In the genomic region with DNA sequence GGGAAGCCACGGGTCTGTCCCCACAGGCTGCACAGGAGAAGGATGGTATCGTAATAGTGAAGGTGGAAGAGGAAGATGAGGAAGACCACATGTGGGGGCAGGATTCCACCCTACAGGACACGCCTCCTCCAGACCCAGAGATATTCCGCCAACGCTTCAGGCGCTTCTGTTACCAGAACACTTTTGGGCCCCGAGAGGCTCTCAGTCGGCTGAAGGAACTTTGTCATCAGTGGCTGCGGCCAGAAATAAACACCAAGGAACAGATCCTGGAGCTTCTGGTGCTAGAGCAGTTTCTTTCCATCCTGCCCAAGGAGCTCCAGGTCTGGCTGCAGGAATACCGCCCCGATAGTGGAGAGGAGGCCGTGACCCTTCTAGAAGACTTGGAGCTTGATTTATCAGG, we compare ENCODE assay signal across 18 cellular contexts. TPM values are rescaled to one million over a fixed set of nuclear protein-coding genes. Genes with fewer than 3 reads are reported as not detected.
DNase-seq lines count a peak whose midpoint lies in the region; ATAC-seq, FAIRE-seq and TF ChIP-seq lines count a peak whose summit lies in the region.
"Had no signal": no experiment of that assay in that cellular context is flagged by ENCODE, and none has a peak within 500 bp of the region (broad histone marks: within the 10 kb centered on the region; RNA-seq: fewer than 3 reads in every experiment).

No MANE protein-coding gene starts in this region.

- POLR2A ChIA-PET in HEK293 (lab: Yijun Ruan, JAX): no interaction called here
- POLR2A ChIA-PET in GM12878 (lab: Charles Lee): interaction anchor here (0.7 kb wide), 1 partner anchor 8 kb away, joined by 3 read pairs; no protein-coding TSS in a partner anchor

- TF ChIP-seq CTCF in HEK293 (tag by site-specific recombination; IDR thresholded peaks at IDR 0.05): no peak
- TF ChIP-seq CTCF in GM12878 (IDR thresholded peaks at IDR 0.05 in 2 of 3, conservative IDR thresholded peaks at IDR 0.05 in 1 of 3; ENCODE audit: control insufficient read depth in 2 of 3, extremely low read depth in 1 of 3, insufficient read depth in 1 of 3, low read depth in 3 of 3, low read length in 3 of 3): no peak
- no peak for TF ChIP-seq CTCF in mesothelial cell of epicardium (IDR thresholded peaks at IDR 0.05; ENCODE audit: unreplicated experiment)

- CTCF ChIA-PET in HEK293 (lab: Yijun Ruan, JAX): no interaction called here
- CTCF ChIA-PET in GM12878 (lab: Yijun Ruan, JAX): no interaction called here

- in situ Hi-C loops in GM12878 (cut with MboI): no loop called here

- no peaks in the 10 kb centered on the region for H3K27me3 Mint-ChIP-seq in mesothelial cell of epicardium (ENCODE audit: low read depth)
- H3K27me3 Mint-ChIP-seq: activated CD4-positive, alpha-beta T cell treated with anti-CD3 and anti-CD28 coated beads, Interleukin-2, amount 10 ng/mL, durations not matched to agents 24 days and 14 days; activated naive CD8-positive, alpha-beta T cell had no signal

- H3K4me1 Mint-ChIP-seq in mesothelial cell of epicardium: peaks cover 18% of the 10 kb centered on the region

- H4K20me1 ChIP-seq in GM12878 (ENCODE audit: control insufficient read depth, insufficient read depth): no peaks in the 10 kb centered on the region

- ATAC-seq in GM12878: no peak
- no peak for ATAC-seq in GM18511 (IDR thresholded peaks at IDR 0.05; ENCODE audit: unreplicated experiment)
- no peak for ATAC-seq in GM21515 (IDR thresholded peaks at IDR 0.05; ENCODE audit: unreplicated experiment)
- ATAC-seq: foreskin keratinocyte had no signal

- no peak overlapping the region for H2AFZ ChIP-seq in GM12878 (ENCODE audit: control insufficient read depth, low read depth, low read length)

- TF ChIP-seq RAD21 in GM12878 (IDR thresholded peaks at IDR 0.05; ENCODE audit: insufficient read depth, low read depth, low read length): no peak

- H3K36me3 ChIP-seq in HEK293 (ENCODE audit: control insufficient read depth in 2 of 2, insufficient read depth in 1 of 2, low read length in 2 of 2) (peaks cover 54 to 57% of the 10 kb centered on the region in 2 experiments), GM12878 (ENCODE audit: control insufficient read depth in 2 of 2, insufficient read depth in 2 of 2, low read length in 1 of 2) (peaks cover 11 to 12% of the 10 kb centered on the region in 2 experiments; a peak in 3 of 4 replicates)

- H3K27ac Mint-ChIP-seq in mesothelial cell of epicardium: peak overlapping the region; percentile 56
- H3K27ac Mint-ChIP-seq: activated CD4-positive, alpha-beta T cell treated with anti-CD3 and anti-CD28 coated beads, Interleukin-2, amount 10 ng/mL, durations not matched to agents 24 days and 14 days had no signal

- no peaks in the 10 kb centered on the region for H3K9me3 Mint-ChIP-seq in mesothelial cell of epicardium
- H3K9me3 Mint-ChIP-seq: activated CD4-positive, alpha-beta T cell treated with anti-CD3 and anti-CD28 coated beads, Interleukin-2, amount 10 ng/mL, durations not matched to agents 24 days and 14 days had no signal

- 97% methylated on average over 12 of the region's 12 CpGs for WGBS in GM12878 (ENCODE audit: insufficient coverage, insufficient replicate concordance, low lambda C conversion rate, missing lambda C conversion rate)

- H3K27ac ChIP-seq in HEK293 (ENCODE audit: extremely low read depth, low read depth, low read length): no peak overlapping the region
- H3K27ac ChIP-seq in GM12878 (ENCODE audit: control insufficient read depth, insufficient read depth): no peak overlapping the region
- H3K27ac ChIP-seq: foreskin keratinocyte, neutrophil had no signal

- SMC1A ChIA-PET in GM12878 (lab: Charles Lee; ENCODE audit: uncharacterized antibody, unreplicated experiment): no interaction called here

- peaks cover 22% of the 10 kb centered on the region for H3K36me3 Mint-ChIP-seq in mesothelial cell of epicardium

- TF ChIP-seq POLR2A in GM12878 (IDR thresholded peaks at IDR 0.05; ENCODE audit: low read depth, low read length): no peak

- intact Hi-C loops in GM12878 (cut with micrococcal nuclease; ENCODE audit: unreplicated experiment): no loop called here

- H3K4me3 ChIP-seq in HEK293 (ENCODE audit: low read depth, low read length): no peak overlapping the region
- no peak overlapping the region for H3K4me3 ChIP-seq in GM12878

- RAD21 ChIA-PET in GM12878 (lab: Charles Lee; ENCODE audit: unreplicated experiment): no interaction called here

- TSS peak; percentile 27 for BruUV-seq in GM12878 (replicated peaks; lab: Mats Ljungman, UMichigan)

- no peak for TF ChIP-seq EP300 in GM12878 (IDR thresholded peaks at IDR 0.05; ENCODE audit: borderline replicate concordance in 1 of 2, control insufficient read depth in 1 of 2, low read depth in 2 of 2, low read length in 2 of 2)

- H3K9ac ChIP-seq in GM12878 (ENCODE audit: control insufficient read depth, insufficient read depth, low read length): no peak overlapping the region

- H3K4me3 Mint-ChIP-seq in mesothelial cell of epicardium: no peak overlapping the region
- H3K4me3 Mint-ChIP-seq: activated CD4-positive, alpha-beta T cell treated with anti-CD3 and anti-CD28 coated beads, Interleukin-2, amount 10 ng/mL, durations not matched to agents 24 days and 14 days; activated naive CD8-positive, alpha-beta T cell had no signal

- peaks cover 18% of the 10 kb centered on the region for H3K79me2 ChIP-seq in GM12878 (ENCODE audit: control insufficient read depth, insufficient read depth, low read length)

- FAIRE-seq in GM12878 (lab: Jason Lieb, UNC): no peak

- H3K4me1 ChIP-seq in HEK293 (ENCODE audit: control insufficient read depth, insufficient read depth, low read length): no peaks in the 10 kb centered on the region
- H3K4me1 ChIP-seq in GM12878 (ENCODE audit: control insufficient read depth, insufficient read depth, low read length): peaks cover 5% of the 10 kb centered on the region; the same call in 1 of the 2 replicates

- no peaks in the 10 kb centered on the region for H3K27me3 ChIP-seq in GM12878 (replicated peaks in 1 of 2; ENCODE audit: control insufficient read depth in 2 of 2, insufficient read depth in 2 of 2, low read length in 1 of 2)
- H3K27me3 ChIP-seq: foreskin keratinocyte, neutrophil had no signal

- no peak overlapping the region for H3K4me2 ChIP-seq in GM12878 (ENCODE audit: control insufficient read depth, insufficient read depth)

- H3K9me3 ChIP-seq in HEK293 (ENCODE audit: control insufficient read depth, insufficient read depth, low read depth, low read length) (no peaks in the 10 kb centered on the region), GM12878 (replicated peaks; ENCODE audit: control insufficient read depth, insufficient read depth, low read length) (no peaks in the 10 kb centered on the region)
- H3K9me3 ChIP-seq: neutrophil had no signal

- DNase-seq in GM12878 (ENCODE audit: low read depth, low spot score): no peak
- no peak for DNase-seq in mesothelial cell of epicardium (ENCODE audit: low spot score in 2 of 2, unreplicated experiment in 2 of 2)
- no peak for DNase-seq in AG20443 (ENCODE audit: low spot score)
- DNase-seq: activated CD4-positive, alpha-beta T cell treated with anti-CD3 and anti-CD28 coated beads, Interleukin-2, amount 10 ng/mL, durations not matched to agents 24 days and 14 days; activated CD8-positive, alpha-beta memory T cell treated with anti-CD3 and anti-CD28 coated beads, Interleukin-2, amount 50 U/mL, for 48 hours; cortex of kidney; DND-41; KG1; NCI-H1092; NCI-H2081; NCI-H510A; stimulated activated naive CD4-positive, alpha-beta T cell had no signal

RNA-seq across cellular contexts. Expression of gene ZKSCAN1, which starts 8.1 kb away (rescaled TPM):
- total RNA-seq in GM12878 (2013; cell fraction: nucleolus; rRNA removed): 72.1 and 77.3 TPM in 2 replicates
- total RNA-seq in GM12878 (2014; rRNA removed) (12.5 and 12.7 TPM in 2 replicates), GM12878 (2014; rRNA removed; fragmentation: Illumina TruSeq; extraction: Trizol) (20.9 and 21.2 TPM in 2 replicates), GM12878 (2021) (34.4 and 35.8 TPM in 2 replicates), mesothelial cell of epicardium (143 to 149 TPM (median 143 TPM) in 3 replicates)
- 12.7 TPM for polyA plus RNA-seq in GM12878 (2011; ENCODE audit: low read depth)
- polyA plus RNA-seq in GM12878 (2011; rRNA removed) (26.0 and 29.7 TPM in 2 replicates), GM12878 (2014; fragmentation: Illumina TruSeq; extraction: Trizol) (17.8 and 19.3 TPM in 2 replicates), GM12878 (2014; fragmentation: Nextera tagmentation; extraction: Ambion mirVana) (1 to 10 TPM; 3.2 to 4.6 TPM), GM12878 (2014; rRNA removed) (12.8 and 13.9 TPM in 2 replicates), GM12878 (2016; fragmentation: Nextera tagmentation; extraction: Ambion mirVana) (10 to 100 TPM; 18.3 to 19.3 TPM)
- polyA plus RNA-seq in GM12878 (2011; cell fraction: cytosol; rRNA removed): 16.6 and 16.7 TPM in 2 replicates
- polyA plus RNA-seq in GM12878 (2011; cell fraction: nucleus; rRNA removed): 14.7 and 15.5 TPM in 2 replicates
- polyA plus RNA-seq in GM12878 (2012): 17.6 TPM in 2 replicates
- polyA minus RNA-seq in GM12878 (2011; rRNA and poly(A)+ RNA removed): 57.9 and 77.9 TPM in 2 replicates
- 11.0 and 16.0 TPM in 2 replicates for polyA minus RNA-seq in GM12878 (2011; cell fraction: cytosol; rRNA and poly(A)+ RNA removed)
- polyA minus RNA-seq in GM12878 (2011; cell fraction: nucleus; rRNA and poly(A)+ RNA removed): 10.2 and 14.8 TPM in 2 replicates

RNA-seq across cellular contexts. Expression of gene ZSCAN21, which starts 26.0 kb away (rescaled TPM):
- total RNA-seq in GM12878 (2013; cell fraction: nucleolus; rRNA removed): 9.1 and 10.3 TPM in 2 replicates
- 5.8 and 5.9 TPM in 2 replicates for total RNA-seq in GM12878 (2014; rRNA removed)
- total RNA-seq in GM12878 (2014; rRNA removed; fragmentation: Illumina TruSeq; extraction: Trizol): 7.3 and 7.8 TPM in 2 replicates
- 5.8 and 8.0 TPM in 2 replicates for total RNA-seq in GM12878 (2021)
- 4.2 TPM for polyA plus RNA-seq in GM12878 (2011; ENCODE audit: low read depth)
- 8.7 and 9.4 TPM in 2 replicates for polyA plus RNA-seq in GM12878 (2011; rRNA removed)
- polyA plus RNA-seq in GM12878 (2011; cell fraction: cytosol; rRNA removed): 7.3 and 7.6 TPM in 2 replicates
- polyA plus RNA-seq in GM12878 (2011; cell fraction: nucleus; rRNA removed): 5.1 and 6.7 TPM in 2 replicates
- 5.9 and 6.9 TPM in 2 replicates for polyA plus RNA-seq in GM12878 (2012)
- 6.7 and 6.9 TPM in 2 replicates for polyA plus RNA-seq in GM12878 (2014; fragmentation: Illumina TruSeq; extraction: Trizol)
- polyA plus RNA-seq in GM12878 (2014; fragmentation: Nextera tagmentation; extraction: Ambion mirVana): 1 to 10 TPM; 1.9 to 3.1 TPM
- polyA plus RNA-seq in GM12878 (2014; rRNA removed): 5.2 and 5.8 TPM in 2 replicates
- polyA plus RNA-seq in GM12878 (2016; fragmentation: Nextera tagmentation; extraction: Ambion mirVana): 1 to 10 TPM; 7.4 to 9.6 TPM
- 7.4 and 8.7 TPM in 2 replicates for polyA minus RNA-seq in GM12878 (2011; rRNA and poly(A)+ RNA removed)
- 2.7 and 2.9 TPM in 2 replicates for polyA minus RNA-seq in GM12878 (2011; cell fraction: cytosol; rRNA and poly(A)+ RNA removed)
- 1.6 and 4.1 TPM in 2 replicates for polyA minus RNA-seq in GM12878 (2011; cell fraction: nucleus; rRNA and poly(A)+ RNA removed)
- total RNA-seq in mesothelial cell of epicardium: 17.0 to 17.6 TPM (median 17.4 TPM) in 3 replicates

RNA-seq across cellular contexts. Expression of gene AZGP1, which starts 47.7 kb away (rescaled TPM):
- not detected in 2 replicates for total RNA-seq in GM12878 (2013; cell fraction: nucleolus; rRNA removed)
- total RNA-seq in GM12878 (2014; rRNA removed) (0.28 and 0.54 TPM in 2 replicates), GM12878 (2014; rRNA removed; fragmentation: Illumina TruSeq; extraction: Trizol) (0.18 and 0.46 TPM in 2 replicates), GM12878 (2021) (0.64 and 1.1 TPM in 2 replicates), mesothelial cell of epicardium (0.27 to 0.56 TPM in 2 of 3 replicates, not detected in the other)
- polyA plus RNA-seq in GM12878 (2011; ENCODE audit: low read depth): 0.47 TPM
- polyA plus RNA-seq in GM12878 (2011; rRNA removed) (not detected in 2 replicates), GM12878 (2014; fragmentation: Illumina TruSeq; extraction: Trizol) (0.29 and 0.40 TPM in 2 replicates), GM12878 (2014; fragmentation: Nextera tagmentation; extraction: Ambion mirVana) (not detected), GM12878 (2014; rRNA removed) (0.25 and 0.44 TPM in 2 replicates), GM12878 (2016; fragmentation: Nextera tagmentation; extraction: Ambion mirVana) (not detected)
- 0.08 and 0.13 TPM in 2 replicates for polyA plus RNA-seq in GM12878 (2011; cell fraction: cytosol; rRNA removed)
- not detected in 2 replicates for polyA plus RNA-seq in GM12878 (2011; cell fraction: nucleus; rRNA removed)
- polyA plus RNA-seq in GM12878 (2012): not detected in 2 replicates
- not detected in 2 replicates for polyA minus RNA-seq in GM12878 (2011; rRNA and poly(A)+ RNA removed)
- polyA minus RNA-seq in GM12878 (2011; cell fraction: cytosol; rRNA and poly(A)+ RNA removed): not detected in 2 replicates
- not detected in 2 replicates for polyA minus RNA-seq in GM12878 (2011; cell fraction: nucleus; rRNA and poly(A)+ RNA removed)
- total RNA-seq: activated CD4-positive, alpha-beta T cell treated with anti-CD3 and anti-CD28 coated beads, Interleukin-2, amount 10 ng/mL, durations not matched to agents 24 days and 14 days had no signal

RNA-seq across cellular contexts. Expression of gene ZNF3, which starts 58.0 kb away (rescaled TPM):
- 65.5 and 73.9 TPM in 2 replicates for total RNA-seq in GM12878 (2013; cell fraction: nucleolus; rRNA removed)
- total RNA-seq in GM12878 (2014; rRNA removed) (26.2 and 34.9 TPM in 2 replicates), GM12878 (2014; rRNA removed; fragmentation: Illumina TruSeq; extraction: Trizol) (34.9 and 36.0 TPM in 2 replicates), GM12878 (2021) (28.5 and 30.7 TPM in 2 replicates), mesothelial cell of epicardium (78.6 to 85.9 TPM (median 81.1 TPM) in 3 replicates)
- 21.0 TPM for polyA plus RNA-seq in GM12878 (2011; ENCODE audit: low read depth)
- polyA plus RNA-seq in GM12878 (2011; rRNA removed) (31.1 and 32.1 TPM in 2 replicates), GM12878 (2014; fragmentation: Illumina TruSeq; extraction: Trizol) (37.4 and 48.6 TPM in 2 replicates), GM12878 (2014; fragmentation: Nextera tagmentation; extraction: Ambion mirVana) (10 to 100 TPM; 17.2 to 19.0 TPM), GM12878 (2014; rRNA removed) (22.6 and 27.3 TPM in 2 replicates), GM12878 (2016; fragmentation: Nextera tagmentation; extraction: Ambion mirVana) (10 to 100 TPM; 29.0 to 29.7 TPM)
- polyA plus RNA-seq in GM12878 (2011; cell fraction: cytosol; rRNA removed): 22.5 and 23.4 TPM in 2 replicates
- 48.4 and 55.7 TPM in 2 replicates for polyA plus RNA-seq in GM12878 (2011; cell fraction: nucleus; rRNA removed)
- 18.6 and 26.6 TPM in 2 replicates for polyA plus RNA-seq in GM12878 (2012)
- 39.6 and 39.9 TPM in 2 replicates for polyA minus RNA-seq in GM12878 (2011; rRNA and poly(A)+ RNA removed)
- polyA minus RNA-seq in GM12878 (2011; cell fraction: cytosol; rRNA and poly(A)+ RNA removed): 9.4 and 12.2 TPM in 2 replicates
- polyA minus RNA-seq in GM12878 (2011; cell fraction: nucleus; rRNA and poly(A)+ RNA removed): 23.2 and 42.2 TPM in 2 replicates
